In the genomic region with DNA sequence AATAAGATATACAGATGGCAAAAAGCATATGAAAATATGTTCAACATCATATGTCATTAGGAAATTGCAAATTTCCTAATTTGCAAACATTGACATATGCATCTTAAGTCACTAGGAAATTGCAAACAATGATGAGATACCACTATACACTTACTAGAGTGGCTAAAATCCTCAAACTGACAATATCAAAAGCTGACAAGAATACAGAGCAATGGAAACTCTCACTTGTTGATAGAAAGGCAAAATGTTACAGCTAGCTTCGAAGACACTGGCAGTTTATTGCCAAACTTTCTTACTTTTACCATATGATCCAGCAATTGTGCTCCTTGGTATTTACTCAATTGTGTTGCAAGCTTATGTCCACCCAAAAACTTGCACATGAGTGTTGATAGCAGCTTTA, we compare ENCODE assay signal across 11 cellular contexts.
"Had no signal": no experiment of that assay in that cellular context is flagged by ENCODE, and none has a peak within 500 bp of the region (broad histone marks: within the 10 kb centered on the region; RNA-seq: fewer than 3 reads in every experiment).

No MANE protein-coding gene starts in this region.

- FAIRE-seq: H1, H54 had no signal

- H3K4me2 ChIP-seq: GM23338, KMS-11 had no signal

- DNase-seq: H9, HCEC 1CT, HFFc6, IMR-90, Karpas-422, KBM-7 had no signal

- H3K27ac ChIP-seq: HL-60, KMS-11 had no signal

- H3K4me3 Mint-ChIP-seq: GM23338, H9, HFFc6 had no signal

- H3K4me3 ChIP-seq: GM23338 had no signal

- H3K27ac Mint-ChIP-seq: GM23338, H9, HFFc6 had no signal

- ATAC-seq: GM23338 had no signal

- H3K9ac ChIP-seq: KMS-11 had no signal

- H2AFZ ChIP-seq: GM23338 had no signal
